14 cellular contexts compared by ENCODE assay signal in genomic region chr2:73168348-73168747, GRCh38. TPM values are rescaled to one million over a fixed set of nuclear protein-coding genes. Genes with fewer than 3 reads are reported as not detected.
"Had no signal": no experiment of that assay in that cellular context is flagged by ENCODE, and none has a peak within 500 bp of the region (broad histone marks: within the 10 kb centered on the region; RNA-seq: fewer than 3 reads in every experiment).

No MANE protein-coding gene starts in this region.

RNA-seq across cellular contexts. Expression of gene NOTO, which starts 34.0 kb away (rescaled TPM):
- total RNA-seq: activated B cell treated with CpG ODN at 0.5 μM for 24 hours; activated CD4-positive, alpha-beta memory T cell treated with anti-CD3 and anti-CD28 coated beads for 36 hours; activated CD4-positive, alpha-beta memory T cell treated with anti-CD3 and anti-CD28 coated beads, Interleukin-2, amount 10 ng/mL, durations not matched to agents 7 days and 5 days; activated CD4-positive, alpha-beta T cell treated with anti-CD3 and anti-CD28 coated beads for 36 hours; activated CD4-positive, alpha-beta T cell treated with anti-CD3 and anti-CD28 coated beads, Interleukin-2, amount 10 ng/mL, durations not matched to agents 24 days and 14 days; activated CD4-positive, alpha-beta T cell treated with anti-CD3 and anti-CD28 coated beads, Interleukin-2, amount 10 ng/mL, durations not matched to agents 7 days and 5 days; activated CD8-positive, alpha-beta memory T cell treated with anti-CD3 and anti-CD28 coated beads for 36 hours; activated CD8-positive, alpha-beta memory T cell treated with anti-CD3 and anti-CD28 coated beads, Interleukin-2, amount 10 ng/mL, durations not matched to agents 7 days and 5 days; activated CD8-positive, alpha-beta T cell treated with anti-CD3 and anti-CD28 coated beads for 36 hours; activated CD8-positive, alpha-beta T cell treated with anti-CD3 and anti-CD28 coated beads, Interleukin-2, amount 10 ng/mL, durations not matched to agents 7 days and 5 days; T-cell; T-helper 1 cell treated with Interleukin-12 subunit alpha and Interleukin-12 subunit beta and Interleukin-4 antibody, amounts not matched to agents 30 ng/mL and 1 ng/mL, for 36 hours; T-helper 17 cell; T-helper 2 cell treated with Interferon-gamma antibody and Interleukin-4, amounts not matched to agents 100 ng/mL and 5 ng/mL, for 36 hours had no signal
